Comparison of ENCODE assay signal across 20 cellular contexts in genomic region chr2:122525341-122525740, GRCh38.
"Had no signal": no experiment of that assay in that cellular context is flagged by ENCODE, and none has a peak within 500 bp of the region (broad histone marks: within the 10 kb centered on the region; RNA-seq: fewer than 3 reads in every experiment).

No MANE protein-coding gene starts in this region.

- H3K4me3 ChIP-seq: gastrocnemius medialis, heart right ventricle, left ventricle myocardium inferior, lower lobe of right lung, psoas muscle, right lobe of liver, spleen, uterus had no signal

- H3K9ac ChIP-seq: parathyroid adenoma had no signal

- H3K79me2 ChIP-seq: parathyroid adenoma had no signal

- H2AFZ ChIP-seq: parathyroid adenoma had no signal

- H3K36me3 ChIP-seq: gastrocnemius medialis, heart right ventricle, left ventricle myocardium inferior, lower lobe of right lung, right lobe of liver, spleen, uterus had no signal

- H3K27me3 ChIP-seq: gastrocnemius medialis, heart right ventricle, right lobe of liver, spleen, uterus had no signal

- ATAC-seq: esophagus mucosa, gastrocnemius medialis, heart right ventricle, lower lobe of right lung, psoas muscle, right lobe of liver had no signal

- DNase-seq: effector memory CD4-positive, alpha-beta T cell; gastrocnemius medialis; heart right ventricle; hypothalamus; kidney glomerular epithelial cell; left ventricle myocardium inferior; lower lobe of right lung; midbrain; nephron progenitor cell; psoas muscle; retina; right lobe of liver; spleen; stimulated activated CD4-positive, alpha-beta T cell treated with anti-CD3 and anti-CD28 coated beads, Interleukin-2, amount 100 ng/mL, for 24 hours; stimulated activated CD4-positive, alpha-beta T cell treated with anti-CD3 and anti-CD28 coated beads, Interleukin-4, amount 100 ng/mL, for 4 hours; stimulated activated naive CD4-positive, alpha-beta T cell treated with Interleukin-2 at 50 U/mL for 16 hours; trophoblast cell; uterus had no signal

- H3K4me1 ChIP-seq: gastrocnemius medialis, heart right ventricle, left ventricle myocardium inferior, lower lobe of right lung, parathyroid adenoma, psoas muscle, right lobe of liver, spleen, uterus had no signal

- H3K27ac ChIP-seq: gastrocnemius medialis, heart right ventricle, left ventricle myocardium inferior, lower lobe of right lung, parathyroid adenoma, psoas muscle, right lobe of liver, spleen, uterus had no signal

- H3K9me3 ChIP-seq: gastrocnemius medialis, left ventricle myocardium inferior, lower lobe of right lung, psoas muscle, right lobe of liver, spleen, uterus had no signal
